Comparison of ENCODE assay signal across 34 cellular contexts in genomic region chr16:64740261-64740660, GRCh38.
"Had no signal": no experiment of that assay in that cellular context is flagged by ENCODE, and none has a peak within 500 bp of the region (broad histone marks: within the 10 kb centered on the region; RNA-seq: fewer than 3 reads in every experiment).

No MANE protein-coding gene starts in this region.

- DNase-seq: Karpas-422, Kasumi-1, MG63, MM.1S, MV-4-11, NCI-H1048, NCI-H1092, NCI-H1092 treated with DMSO at 0.1 percent for 48 hours, NCI-H1105, NCI-H1105 treated with DMSO at 0.1 percent for 48 hours, NCI-H1417, NCI-H1417 treated with DMSO at 0.1 percent for 48 hours, NCI-H1436, NCI-H1436 treated with DMSO at 0.1 percent for 48 hours, NCI-H146, NCI-H1694, NCI-H1694 treated with DMSO at 0.1 percent for 48 hours, NCI-H187, NCI-H187 treated with DMSO at 0.1 percent for 48 hours, NCI-H1930, NCI-H2029, NCI-H2029 treated with DMSO at 0.1 percent for 48 hours, NCI-H2081, NCI-H2081 treated with DMSO at 0.1 percent for 48 hours, NCI-H2107, NCI-H2171, NCI-H2171 treated with DMSO at 0.1 percent for 48 hours, NCI-H2227 treated with DMSO at 0.1 percent for 48 hours, NCI-H226, NCI-H345, NCI-H446, NCI-H446 treated with DMSO at 0.1 percent for 48 hours, NCI-H510A had no signal

- H3K9me3 ChIP-seq: MG63 had no signal

- H3K27ac ChIP-seq: KMS-11 had no signal

- H3K27me3 ChIP-seq: MG63 had no signal

- H3K36me3 ChIP-seq: MG63 had no signal

- H3K4me2 ChIP-seq: KMS-11 had no signal

- H3K9ac ChIP-seq: KMS-11 had no signal

- H3K4me3 ChIP-seq: MG63 had no signal
